Comparison of ENCODE assay signal across 39 cellular contexts in the genomic region with DNA sequence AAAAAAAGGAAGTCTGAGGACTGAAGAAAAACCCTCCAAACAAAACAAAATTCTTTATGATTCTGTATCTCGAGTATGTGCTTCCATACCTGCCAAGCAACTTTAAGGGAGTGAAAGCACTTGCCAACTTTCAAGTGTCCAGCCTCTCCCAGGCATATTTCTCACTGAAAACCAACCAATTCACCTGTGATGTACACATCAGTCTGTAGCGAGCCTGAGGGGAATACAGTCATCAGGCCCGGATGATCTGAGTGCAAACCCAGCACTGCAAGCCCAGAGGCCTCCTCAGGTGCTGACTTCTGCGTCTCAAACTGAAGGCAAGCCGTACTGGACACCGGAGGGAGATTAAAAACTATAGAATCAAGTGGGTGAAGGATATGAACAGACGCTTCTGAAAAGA.
"Had no signal": no experiment of that assay in that cellular context is flagged by ENCODE, and none has a peak within 500 bp of the region (broad histone marks: within the 10 kb centered on the region; RNA-seq: fewer than 3 reads in every experiment).

No MANE protein-coding gene starts in this region.

- H3K36me3 ChIP-seq: adrenal gland, brain microvascular endothelial cell, breast epithelium, cardiac muscle cell, WERI-Rb-1 had no signal

- H3K4me3 ChIP-seq: adrenal gland, body of pancreas, breast epithelium, cardiac muscle cell had no signal

- H3K36me3 Mint-ChIP-seq: activated CD8-positive, alpha-beta memory T cell treated with anti-CD3 and anti-CD28 coated beads, Interleukin-2, amount 10 ng/mL, durations not matched to agents 7 days and 5 days; activated naive CD4-positive, alpha-beta T cell treated with anti-CD3 and anti-CD28 coated beads, Interleukin-2, amount 50 U/mL, for 72 hours; activated naive CD8-positive, alpha-beta T cell treated with anti-CD3 and anti-CD28 coated beads for 36 hours had no signal

- DNase-seq: activated CD4-positive, alpha-beta memory T cell treated with anti-CD3 and anti-CD28 coated beads, Interleukin-2, amount 10 ng/mL, durations not matched to agents 7 days and 5 days; activated CD4-positive, alpha-beta T cell treated with anti-CD3 and anti-CD28 coated beads for 1 hour; activated CD4-positive, alpha-beta T cell treated with anti-CD3 and anti-CD28 coated beads for 36 hours; activated CD4-positive, alpha-beta T cell treated with anti-CD3 and anti-CD28 coated beads for 48 hours; activated CD4-positive, alpha-beta T cell treated with anti-CD3 and anti-CD28 coated beads, Interleukin-2, amount 10 ng/mL, durations not matched to agents 7 days and 5 days; activated CD4-positive, alpha-beta T cell treated with anti-CD3 and anti-CD28 coated beads, Interleukin-2, amount 50 U/mL, for 48 hours; activated CD4-positive, CD25-positive, alpha-beta regulatory T cell; activated CD8-positive, alpha-beta memory T cell treated with anti-CD3 and anti-CD28 coated beads for 24 hours; activated CD8-positive, alpha-beta memory T cell treated with anti-CD3 and anti-CD28 coated beads, Interleukin-2, amount 10 ng/mL, durations not matched to agents 7 days and 5 days; activated CD8-positive, alpha-beta memory T cell treated with anti-CD3 and anti-CD28 coated beads, Interleukin-2, amount 50 U/mL, for 48 hours; activated CD8-positive, alpha-beta T cell treated with anti-CD3 and anti-CD28 coated beads, Interleukin-2, amount 10 ng/mL, durations not matched to agents 7 days and 5 days; activated effector memory CD4-positive, alpha-beta T cell treated with anti-CD3 and anti-CD28 coated beads, Interleukin-2, amount 50 U/mL, for 16 hours; activated gamma-delta T cell treated with Interleukin-2 at 50 U/mL for 16 hours; activated naive CD4-positive, alpha-beta T cell; activated naive CD4-positive, alpha-beta T cell treated with anti-CD3 and anti-CD28 coated beads for 36 hours; activated naive CD4-positive, alpha-beta T cell treated with anti-CD3 and anti-CD28 coated beads, Interleukin-2, amount 50 U/mL, for 16 hours; activated naive CD8-positive, alpha-beta T cell treated with anti-CD3 and anti-CD28 coated beads for 36 hours; activated T-cell treated with anti-CD3 and anti-CD28 coated beads, Interleukin-2, amount 50 U/mL, for 24 hours; activated T-cell treated with anti-CD3 and anti-CD28 coated beads, Interleukin-2, amount 50 U/mL, for 48 hours; adrenal gland; amniotic stem cell; aorta; body of pancreas; brain microvascular endothelial cell; caudate nucleus; SW 1271; T-helper 1 cell; T-helper 2 cell; T-helper 9 cell; WERI-Rb-1 had no signal

- H3K4me1 ChIP-seq: adrenal gland, body of pancreas, breast epithelium had no signal

- H3K4me1 Mint-ChIP-seq: activated CD4-positive, alpha-beta memory T cell treated with anti-CD3 and anti-CD28 coated beads, Interleukin-2, amount 10 ng/mL, durations not matched to agents 7 days and 5 days; activated CD4-positive, alpha-beta T cell treated with anti-CD3 and anti-CD28 coated beads for 36 hours; activated CD4-positive, alpha-beta T cell treated with anti-CD3 and anti-CD28 coated beads, Interleukin-2, amount 10 ng/mL, durations not matched to agents 7 days and 5 days; activated CD8-positive, alpha-beta memory T cell treated with anti-CD3 and anti-CD28 coated beads, Interleukin-2, amount 10 ng/mL, durations not matched to agents 7 days and 5 days; activated naive CD8-positive, alpha-beta T cell treated with anti-CD3 and anti-CD28 coated beads for 36 hours; activated T-helper 17 cell treated with anti-CD3 and anti-CD28 coated beads, Interleukin-2, amount 50 U/mL, for 72 hours had no signal

- H3K27ac Mint-ChIP-seq: activated CD4-positive, alpha-beta memory T cell treated with anti-CD3 and anti-CD28 coated beads, Interleukin-2, amount 10 ng/mL, durations not matched to agents 7 days and 5 days; activated CD4-positive, alpha-beta T cell treated with anti-CD3 and anti-CD28 coated beads for 36 hours; activated CD4-positive, alpha-beta T cell treated with anti-CD3 and anti-CD28 coated beads, Interleukin-2, amount 10 ng/mL, durations not matched to agents 7 days and 5 days; activated CD8-positive, alpha-beta memory T cell treated with anti-CD3 and anti-CD28 coated beads, Interleukin-2, amount 10 ng/mL, durations not matched to agents 7 days and 5 days; activated CD8-positive, alpha-beta T cell treated with anti-CD3 and anti-CD28 coated beads, Interleukin-2, amount 10 ng/mL, durations not matched to agents 7 days and 5 days; activated naive CD4-positive, alpha-beta T cell treated with anti-CD3 and anti-CD28 coated beads for 36 hours; activated naive CD4-positive, alpha-beta T cell treated with anti-CD3 and anti-CD28 coated beads, Interleukin-2, amount 50 U/mL, for 72 hours; activated naive CD8-positive, alpha-beta T cell treated with anti-CD3 and anti-CD28 coated beads for 36 hours; activated T-cell treated with anti-CD3 and anti-CD28 coated beads, Interleukin-2, amount 50 U/mL, for 24 hours; activated T-helper 1 cell treated with anti-CD3 and anti-CD28 coated beads, Interleukin-12 subunit alpha, Interleukin-12 subunit beta, Interleukin-2, Interleukin-4 antibody, amounts not matched to agents 30 ng/mL and 10 ng/mL and 1 ng/mL, durations not matched to agents 14 hours and 24 hours and 36 hours; activated T-helper 17 cell treated with anti-CD3 and anti-CD28 coated beads, Interleukin-2, amount 50 U/mL, for 72 hours; T-helper 1 cell treated with Interleukin-12 subunit alpha and Interleukin-12 subunit beta and Interleukin-4 antibody, amounts not matched to agents 30 μg/mL and 1 μg/mL, for 36 hours; T-helper 2 cell treated with Interferon-gamma antibody and Interleukin-4, amounts not matched to agents 5 μg/mL and 100 μg/mL, for 36 hours; WTC11 had no signal

- H3K9me3 Mint-ChIP-seq: activated CD4-positive, alpha-beta memory T cell treated with anti-CD3 and anti-CD28 coated beads, Interleukin-2, amount 10 ng/mL, durations not matched to agents 7 days and 5 days; activated CD4-positive, alpha-beta T cell treated with anti-CD3 and anti-CD28 coated beads, Interleukin-2, amount 10 ng/mL, durations not matched to agents 7 days and 5 days; activated naive CD8-positive, alpha-beta T cell treated with anti-CD3 and anti-CD28 coated beads for 36 hours; activated T-cell treated with anti-CD3 and anti-CD28 coated beads, Interleukin-2, amount 50 U/mL, for 24 hours; T-helper 1 cell treated with Interleukin-12 subunit alpha and Interleukin-12 subunit beta and Interleukin-4 antibody, amounts not matched to agents 30 μg/mL and 1 μg/mL, for 36 hours; T-helper 2 cell treated with Interferon-gamma antibody and Interleukin-4, amounts not matched to agents 5 μg/mL and 100 μg/mL, for 36 hours had no signal

- H3K9me3 ChIP-seq: adrenal gland, body of pancreas, breast epithelium had no signal

- H3K27me3 Mint-ChIP-seq: activated CD4-positive, alpha-beta memory T cell treated with anti-CD3 and anti-CD28 coated beads, Interleukin-2, amount 10 ng/mL, durations not matched to agents 7 days and 5 days; activated CD4-positive, alpha-beta T cell treated with anti-CD3 and anti-CD28 coated beads for 36 hours; activated CD4-positive, alpha-beta T cell treated with anti-CD3 and anti-CD28 coated beads, Interleukin-2, amount 10 ng/mL, durations not matched to agents 7 days and 5 days; activated T-cell treated with anti-CD3 and anti-CD28 coated beads, Interleukin-2, amount 50 U/mL, for 24 hours; activated T-helper 17 cell treated with anti-CD3 and anti-CD28 coated beads, Interleukin-2, amount 50 U/mL, for 72 hours had no signal

- H3K27ac ChIP-seq: adrenal gland, body of pancreas, brain microvascular endothelial cell, breast epithelium, cardiac muscle cell, WERI-Rb-1 had no signal

- ATAC-seq: activated CD4-positive, alpha-beta T cell treated with anti-CD3 and anti-CD28 coated beads for 36 hours; activated CD4-positive, CD25-positive, alpha-beta regulatory T cell treated with anti-CD3 and anti-CD28 coated beads, Interleukin-2, amount 50 U/mL, for 24 hours; activated CD8-positive, alpha-beta memory T cell treated with anti-CD3 and anti-CD28 coated beads, Interleukin-2, amount 10 ng/mL, durations not matched to agents 7 days and 5 days; activated CD8-positive, alpha-beta T cell treated with anti-CD3 and anti-CD28 coated beads, Interleukin-2, amount 10 ng/mL, durations not matched to agents 7 days and 5 days; activated naive CD4-positive, alpha-beta T cell treated with anti-CD3 and anti-CD28 coated beads, Interleukin-2, amount 50 U/mL, for 72 hours; activated T-helper 17 cell treated with anti-CD3 and anti-CD28 coated beads, Interleukin-2, amount 50 U/mL, for 72 hours; body of pancreas; WTC11 had no signal

- H3K27me3 ChIP-seq: adrenal gland, body of pancreas, brain microvascular endothelial cell, breast epithelium, cardiac muscle cell had no signal

- H3K4me3 Mint-ChIP-seq: activated CD4-positive, alpha-beta memory T cell treated with anti-CD3 and anti-CD28 coated beads, Interleukin-2, amount 10 ng/mL, durations not matched to agents 7 days and 5 days; activated CD4-positive, alpha-beta T cell treated with anti-CD3 and anti-CD28 coated beads for 36 hours; activated CD4-positive, alpha-beta T cell treated with anti-CD3 and anti-CD28 coated beads, Interleukin-2, amount 10 ng/mL, durations not matched to agents 7 days and 5 days; activated CD8-positive, alpha-beta memory T cell treated with anti-CD3 and anti-CD28 coated beads, Interleukin-2, amount 10 ng/mL, durations not matched to agents 7 days and 5 days; activated CD8-positive, alpha-beta T cell treated with anti-CD3 and anti-CD28 coated beads, Interleukin-2, amount 10 ng/mL, durations not matched to agents 7 days and 5 days; activated naive CD4-positive, alpha-beta T cell treated with anti-CD3 and anti-CD28 coated beads for 36 hours; activated naive CD8-positive, alpha-beta T cell treated with anti-CD3 and anti-CD28 coated beads for 36 hours; activated T-cell treated with anti-CD3 and anti-CD28 coated beads, Interleukin-2, amount 50 U/mL, for 24 hours; activated T-helper 1 cell treated with anti-CD3 and anti-CD28 coated beads, Interleukin-12 subunit alpha, Interleukin-12 subunit beta, Interleukin-2, Interleukin-4 antibody, amounts not matched to agents 30 ng/mL and 10 ng/mL and 1 ng/mL, durations not matched to agents 14 hours and 24 hours and 36 hours; activated T-helper 17 cell treated with anti-CD3 and anti-CD28 coated beads, Interleukin-2, amount 50 U/mL, for 72 hours; T-helper 1 cell treated with Interleukin-12 subunit alpha and Interleukin-12 subunit beta and Interleukin-4 antibody, amounts not matched to agents 30 μg/mL and 1 μg/mL, for 36 hours; T-helper 2 cell treated with Interferon-gamma antibody and Interleukin-4, amounts not matched to agents 5 μg/mL and 100 μg/mL, for 36 hours; WTC11 had no signal
